8 cellular contexts compared by ENCODE assay signal in genomic region chr7:30770936-30771858, GRCh38. TPM values are rescaled to one million over a fixed set of nuclear protein-coding genes. Genes with fewer than 3 reads are reported as not detected.
DNase-seq lines count a peak whose midpoint lies in the region; ATAC-seq, FAIRE-seq and TF ChIP-seq lines count a peak whose summit lies in the region.

Gene MINDY4, plus strand, starts transcription at chr7:30771417. Its CDS starts 77 bp downstream, at chr7:30771494.

- peaks cover 0 to 6% of the 10 kb centered on the region in 2 experiments for H3K27me3 ChIP-seq in endothelial cell of umbilical vein (ENCODE audit: control insufficient read depth in 2 of 2, insufficient read depth in 2 of 2, low read length in 2 of 2)

- H3K4me2 ChIP-seq in endothelial cell of umbilical vein (ENCODE audit: insufficient read depth, low read length), result peak within 1 kb of the TSS; percentile 90

- no peaks in the 10 kb centered on the region for H3K27me3 Mint-ChIP-seq in mesothelial cell of epicardium (ENCODE audit: low read depth)

- FAIRE-seq in endothelial cell of umbilical vein (lab: Jason Lieb, UNC), result peak; percentile 91

- H3K27ac Mint-ChIP-seq in mesothelial cell of epicardium, result peak within 1 kb of the TSS; percentile 59

- H3K4me3 Mint-ChIP-seq in mesothelial cell of epicardium, result peak within 1 kb of the TSS; percentile 73

- H2AFZ ChIP-seq in endothelial cell of umbilical vein (ENCODE audit: low read depth, low read length), result peak within 1 kb of the TSS; percentile 94

- H3K4me1 ChIP-seq in endothelial cell of umbilical vein (ENCODE audit: control insufficient read depth, extremely low read depth, insufficient read depth, low read length), result peaks cover 9% of the 10 kb centered on the region

- TSS peak; percentile 34 for BruUV-seq in endothelial cell of umbilical vein (replicated peaks; lab: Mats Ljungman, UMichigan)

- intact Hi-C loops in endothelial cell of umbilical vein (cut with micrococcal nuclease), result no loop called here

- ATAC-seq in HG03432 (IDR thresholded peaks at IDR 0.05; ENCODE audit: unreplicated experiment), result peak; percentile 94

- POLR2A ChIA-PET in endothelial cell of umbilical vein (lab: Charles Lee), result no interaction called here

- H3K36me3 ChIP-seq in endothelial cell of umbilical vein (ENCODE audit: control insufficient read depth in 2 of 2, extremely low read depth in 1 of 2, insufficient read depth in 2 of 2, low read length in 2 of 2), result no peaks in the 10 kb centered on the region

- H3K4me3 ChIP-seq in AG09309 (ENCODE audit: control insufficient read depth, low read depth, low read length) (peak within 1 kb of the TSS; percentile 78), endothelial cell of umbilical vein (replicated peaks in 1 of 3; ENCODE audit: insufficient read depth in 1 of 3, low read depth in 1 of 3, low read length in 3 of 3) (peak within 1 kb of the TSS; percentile 63 to 88 (median 66))

- H3K4me1 Mint-ChIP-seq in mesothelial cell of epicardium, result peaks cover 19% of the 10 kb centered on the region

- H3K36me3 Mint-ChIP-seq in mesothelial cell of epicardium, result no peaks in the 10 kb centered on the region

- peak; percentile 7 for TF ChIP-seq CTCF in AG09309 (IDR thresholded peaks at IDR 0.05; ENCODE audit: control insufficient read depth, insufficient read depth, low read depth, low read length, missing control alignments)
- no peak for TF ChIP-seq CTCF in endothelial cell of umbilical vein (IDR thresholded peaks at IDR 0.05; ENCODE audit: extremely low read depth in 1 of 2, insufficient read depth in 1 of 2, low read depth in 1 of 2, low read length in 2 of 2)
- no peak for TF ChIP-seq CTCF in mesothelial cell of epicardium (IDR thresholded peaks at IDR 0.05; ENCODE audit: unreplicated experiment)

- CTCF ChIA-PET in endothelial cell of umbilical vein (lab: Charles Lee), result interaction anchor here (1.0 to 1.6 kb wide), 2 partner anchors 10 to 351 kb away, joined by 3 to 8 read pairs; no protein-coding TSS in a partner anchor

- no peak for DNase-seq in AG09309 (ENCODE audit: low read depth)
- peak; percentile 82 for DNase-seq in GM19238 (ENCODE audit: insufficient read length, low spot score)
- peak; percentile 58 to 75 for DNase-seq in NOMO-1 (lab: John Stamatoyannopoulos, UW; ENCODE audit: unreplicated experiment in 2 of 2)
- DNase-seq in activated T-cell treated with anti-CD3 and anti-CD28 coated beads for 1 hour (ENCODE audit: low read depth), result peak; percentile 45
- DNase-seq in endothelial cell of umbilical vein (ENCODE audit: low read depth, low spot score), result peak; percentile 78
- peak; percentile 64 to 78 for DNase-seq in mesothelial cell of epicardium (ENCODE audit: low spot score in 2 of 2, unreplicated experiment in 2 of 2)
- DNase-seq in stimulated activated CD8-positive, alpha-beta memory T cell treated with anti-CD3 and anti-CD28 coated beads, Interleukin-15, amount 100 ng/mL, for 4 hours (ENCODE audit: low read depth in 2 of 2), result peak; percentile 18 to 45

- dilution Hi-C loops in endothelial cell of umbilical vein (cut with MboI; ENCODE audit: extremely low pct_ligation_motif_present, low sequenced_read_pairs), result no loop called here

- peak within 1 kb of the TSS; percentile 47 for H3K9ac ChIP-seq in endothelial cell of umbilical vein (replicated peaks; ENCODE audit: extremely low read depth, insufficient read depth, low read length)

- H4K20me1 ChIP-seq in endothelial cell of umbilical vein (replicated peaks; ENCODE audit: control insufficient read depth, extremely low read depth, insufficient read depth, low read length), result no peaks in the 10 kb centered on the region

- H3K27ac ChIP-seq in endothelial cell of umbilical vein (ENCODE audit: insufficient read depth, low read depth, low read length), result peak within 1 kb of the TSS; percentile 25

- H3K9me1 ChIP-seq in endothelial cell of umbilical vein (replicated peaks; ENCODE audit: control insufficient read depth, extremely low read depth, insufficient read depth, low read length), result no peaks in the 10 kb centered on the region

- no peak for TF ChIP-seq POLR2A in endothelial cell of umbilical vein (IDR thresholded peaks at IDR 0.05; ENCODE audit: low read depth, low read length)

- no peaks in the 10 kb centered on the region for H3K79me2 ChIP-seq in endothelial cell of umbilical vein (ENCODE audit: control insufficient read depth, insufficient read depth, low read length)

- H3K9me3 Mint-ChIP-seq in mesothelial cell of epicardium, result no peaks in the 10 kb centered on the region

- no peaks in the 10 kb centered on the region for H3K9me3 ChIP-seq in endothelial cell of umbilical vein (replicated peaks; ENCODE audit: control insufficient read depth, insufficient read depth, low read length)

TF ChIP-seq in endothelial cell of umbilical vein, 7 proteins besides CTCF, POLR2A, EP300 and RAD21:
- no peak for TF ChIP-seq MYC (IDR thresholded peaks at IDR 0.05; ENCODE audit: low read depth, low read length)
- TF ChIP-seq, protein P1, sequence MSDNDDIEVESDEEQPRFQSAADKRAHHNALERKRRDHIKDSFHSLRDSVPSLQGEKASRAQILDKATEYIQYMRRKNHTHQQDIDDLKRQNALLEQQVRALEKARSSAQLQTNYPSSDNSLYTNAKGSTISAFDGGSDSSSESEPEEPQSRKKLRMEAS (IDR thresholded peaks at IDR 0.05; ENCODE audit: insufficient read depth, insufficient read length), result peak; percentile 6

RNA-seq across cellular contexts. Expression of gene MINDY4, which starts in this region (rescaled TPM):
- 4.7 and 5.2 TPM in 2 replicates for total RNA-seq in endothelial cell of umbilical vein
- 2.2 and 2.3 TPM in 2 replicates for polyA plus RNA-seq in endothelial cell of umbilical vein
- 1.5 and 1.9 TPM in 2 replicates for polyA plus RNA-seq in endothelial cell of umbilical vein (2011; cell fraction: cytosol; rRNA removed)
- polyA plus RNA-seq in endothelial cell of umbilical vein (2011; cell fraction: nucleus; rRNA removed), result 8.1 TPM in 2 replicates
- polyA plus RNA-seq in endothelial cell of umbilical vein (2012), result 2.3 and 2.4 TPM in 2 replicates
- 2.7 and 4.2 TPM in 2 replicates for polyA minus RNA-seq in endothelial cell of umbilical vein
- polyA minus RNA-seq in endothelial cell of umbilical vein (2011; cell fraction: cytosol; rRNA and poly(A)+ RNA removed), result not detected
- 6.9 and 7.8 TPM in 2 replicates for polyA minus RNA-seq in endothelial cell of umbilical vein (2011; cell fraction: nucleus; rRNA and poly(A)+ RNA removed)
- total RNA-seq in mesothelial cell of epicardium, result 10.8 to 11.6 TPM (median 11.3 TPM) in 3 replicates
